ENCODE assay signal across 26 cellular contexts in the genomic region with DNA sequence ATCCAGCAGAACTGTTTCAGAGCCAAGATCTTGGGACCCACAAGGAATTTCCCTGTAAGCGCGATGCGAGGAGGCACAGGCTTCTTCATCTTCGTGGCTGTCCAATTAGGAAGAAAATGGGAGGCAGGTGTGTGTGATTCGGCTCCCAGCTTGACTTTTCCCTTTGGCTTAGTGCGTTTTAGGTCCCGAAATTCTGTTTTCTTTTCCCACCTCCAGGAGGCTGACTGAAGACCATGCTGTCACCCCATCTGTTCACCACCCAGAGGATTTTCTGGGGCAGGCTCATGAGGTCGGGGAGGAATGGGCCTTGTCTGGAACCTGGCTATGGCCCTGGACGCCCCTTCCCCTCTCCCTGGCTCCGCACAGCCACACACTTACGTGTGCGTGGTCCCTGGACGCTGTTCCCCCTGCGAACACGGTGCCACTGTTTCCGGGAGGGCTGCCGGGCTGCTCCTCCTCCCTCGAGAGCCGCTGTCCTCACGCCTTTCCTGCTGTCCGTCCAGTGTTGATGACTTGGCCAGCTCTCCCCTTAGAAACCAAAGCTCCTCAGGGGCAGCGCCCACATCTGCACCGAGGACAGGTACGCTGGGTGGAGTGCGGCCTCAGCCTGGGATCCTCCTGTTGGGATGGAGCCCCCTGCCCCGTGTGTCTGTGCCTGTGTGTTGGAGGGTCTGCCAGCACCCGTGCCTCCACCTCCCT. TPM values are rescaled to one million over a fixed set of nuclear protein-coding genes. Genes with fewer than 3 reads are reported as not detected.
"Had no signal": no experiment of that assay in that cellular context is flagged by ENCODE, and none has a peak within 500 bp of the region (broad histone marks: within the 10 kb centered on the region; RNA-seq: fewer than 3 reads in every experiment).

No MANE protein-coding gene starts in this region.

- H3K4me1 Mint-ChIP-seq: activated naive CD4-positive, alpha-beta T cell treated with anti-CD3 and anti-CD28 coated beads, Interleukin-2, amount 50 U/mL, for 24 hours had no signal

- H3K27ac Mint-ChIP-seq: activated CD8-positive, alpha-beta T cell treated with anti-CD3 and anti-CD28 coated beads for 36 hours; activated naive CD4-positive, alpha-beta T cell treated with anti-CD3 and anti-CD28 coated beads, Interleukin-2, amount 50 U/mL, for 24 hours; activated T-helper 1 cell treated with anti-CD3 and anti-CD28 coated beads, Interleukin-12 subunit alpha, Interleukin-12 subunit beta, Interleukin-2, Interleukin-4 antibody, amounts not matched to agents 30 ng/mL and 10 ng/mL and 1 ng/mL, durations not matched to agents 14 hours and 24 hours and 36 hours; nephron; T-helper 17 cell; type B pancreatic cell had no signal

- H3K4me3 ChIP-seq: ascending aorta, colonic mucosa, dorsolateral prefrontal cortex, sigmoid colon, testis, vagina had no signal

- DNase-seq: activated CD4-positive, alpha-beta T cell treated with anti-CD3 and anti-CD28 coated beads for 48 hours; activated CD8-positive, alpha-beta T cell treated with anti-CD3 and anti-CD28 coated beads for 36 hours; activated gamma-delta T cell treated with Interleukin-2 at 50 U/mL for 16 hours; brain microvascular endothelial cell; colonic mucosa; effector memory CD8-positive, alpha-beta T cell; foreskin melanocyte; hippocampal formation; occipital lobe; posterior cingulate gyrus; sigmoid colon; stimulated activated CD4-positive, alpha-beta T cell treated with anti-CD3 and anti-CD28 coated beads, Interleukin-2, amount 100 ng/mL, for 48 hours; stimulated activated CD8-positive, alpha-beta memory T cell treated with anti-CD3 and anti-CD28 coated beads, Interleukin-4, amount 100 ng/mL, for 48 hours; stimulated activated naive CD4-positive, alpha-beta T cell; T-helper 17 cell; testis had no signal

- H3K4me1 ChIP-seq: ascending aorta, colonic mucosa, sigmoid colon, vagina had no signal

- H3K27me3 Mint-ChIP-seq: type B pancreatic cell had no signal

- H3K36me3 Mint-ChIP-seq: activated naive CD4-positive, alpha-beta T cell treated with anti-CD3 and anti-CD28 coated beads, Interleukin-2, amount 50 U/mL, for 24 hours; type B pancreatic cell had no signal

- H3K9me3 ChIP-seq: ascending aorta, colonic mucosa, sigmoid colon, testis, vagina had no signal

- H3K36me3 ChIP-seq: ascending aorta, brain microvascular endothelial cell, colonic mucosa, sigmoid colon, vagina had no signal

- H3K27ac ChIP-seq: ascending aorta, brain microvascular endothelial cell, colonic mucosa, sigmoid colon, testis, vagina had no signal

- H3K27me3 ChIP-seq: ascending aorta, testis, vagina had no signal

- H3K4me3 Mint-ChIP-seq: activated CD8-positive, alpha-beta T cell treated with anti-CD3 and anti-CD28 coated beads for 36 hours; activated naive CD4-positive, alpha-beta T cell treated with anti-CD3 and anti-CD28 coated beads, Interleukin-2, amount 50 U/mL, for 24 hours; activated T-helper 1 cell treated with anti-CD3 and anti-CD28 coated beads, Interleukin-12 subunit alpha, Interleukin-12 subunit beta, Interleukin-2, Interleukin-4 antibody, amounts not matched to agents 30 ng/mL and 10 ng/mL and 1 ng/mL, durations not matched to agents 14 hours and 24 hours and 36 hours; effector memory CD8-positive, alpha-beta T cell; nephron; T-helper 17 cell; type B pancreatic cell had no signal

- H3K9me3 Mint-ChIP-seq: activated CD8-positive, alpha-beta T cell treated with anti-CD3 and anti-CD28 coated beads for 36 hours; activated naive CD4-positive, alpha-beta T cell treated with anti-CD3 and anti-CD28 coated beads, Interleukin-2, amount 50 U/mL, for 24 hours; activated T-helper 1 cell treated with anti-CD3 and anti-CD28 coated beads, Interleukin-12 subunit alpha, Interleukin-12 subunit beta, Interleukin-2, Interleukin-4 antibody, amounts not matched to agents 30 ng/mL and 10 ng/mL and 1 ng/mL, durations not matched to agents 14 hours and 24 hours and 36 hours; effector memory CD8-positive, alpha-beta T cell; nephron; type B pancreatic cell had no signal

RNA-seq across cellular contexts. Expression of a gene that starts 2.7 kb away (rescaled TPM):
- total RNA-seq: activated CD8-positive, alpha-beta T cell treated with anti-CD3 and anti-CD28 coated beads for 36 hours; activated T-helper 1 cell treated with anti-CD3 and anti-CD28 coated beads, Interleukin-12 subunit alpha, Interleukin-12 subunit beta, Interleukin-2, Interleukin-4 antibody, amounts not matched to agents 30 ng/mL and 10 ng/mL and 1 ng/mL, durations not matched to agents 14 hours and 24 hours and 36 hours; ascending aorta; colonic mucosa; endothelial cell of umbilical vein; esophagus mucosa; occipital lobe; sigmoid colon; T-helper 17 cell; vagina had no signal
- polyA plus RNA-seq: endothelial cell of umbilical vein, liver had no signal
